Comparison of ENCODE assay signal across 5 cellular contexts in the genomic region with DNA sequence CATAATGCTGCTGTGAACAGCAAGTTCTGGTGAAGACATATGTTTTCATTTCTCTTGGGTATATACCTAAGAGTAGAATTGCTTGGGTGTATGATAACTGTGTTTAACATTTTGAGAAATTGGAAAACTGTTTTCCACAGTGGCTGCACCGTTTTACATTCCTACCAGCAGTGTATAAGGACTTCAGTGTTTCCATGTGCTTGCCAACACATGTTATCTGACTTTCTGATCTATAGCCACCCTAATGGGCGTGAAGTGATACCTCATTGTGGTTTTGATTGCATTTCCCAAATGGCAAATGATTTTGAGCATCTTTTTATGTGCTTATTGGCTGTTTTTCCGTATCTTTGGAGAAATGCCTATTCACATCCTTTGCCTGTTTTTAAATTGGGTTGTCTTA. TPM values are rescaled to one million over a fixed set of nuclear protein-coding genes. Genes with fewer than 3 reads are reported as not detected.
A peak's percentile ranks its signal among the peaks of the same experiment; 100 is the strongest.
DNase-seq lines count a peak whose midpoint lies in the region; ATAC-seq, FAIRE-seq and TF ChIP-seq lines count a peak whose summit lies in the region.
"Not testable (repeated sequence)": the region's sequence is repeated elsewhere in the genome, so short reads cannot be mapped to it uniquely, and the experiment has no call there.

No MANE protein-coding gene starts in this region.

- not testable (repeated sequence) for H3K4me2 ChIP-seq in astrocyte (ENCODE audit: low read length)

- not testable (repeated sequence) for H3K4me3 ChIP-seq in RWPE2 (ENCODE audit: severe bottlenecking); astrocyte (ENCODE audit: insufficient read depth, low read depth, low read length); endodermal cell (ENCODE audit: low read length)

- not testable (repeated sequence) for H3K4me1 Mint-ChIP-seq in astrocyte (ENCODE audit: low read depth, unreplicated experiment); endodermal cell

- not testable (repeated sequence) for H3K9me3 Mint-ChIP-seq in astrocyte (ENCODE audit: unreplicated experiment); endodermal cell

- not testable (repeated sequence) for H3K27me3 ChIP-seq in RWPE2 (ENCODE audit: insufficient read depth, poor library complexity, severe bottlenecking); astrocyte (ENCODE audit: insufficient read depth, low read length); endodermal cell (ENCODE audit: control insufficient read depth, insufficient read depth, low read length, poor library complexity, severe bottlenecking); foreskin keratinocyte

- H3K27me3 Mint-ChIP-seq in astrocyte (ENCODE audit: low read depth, unreplicated experiment); endodermal cell (ENCODE audit: insufficient read depth): not testable (repeated sequence)

- ATAC-seq in RWPE2 (ENCODE audit: low read depth) (peak; percentile 28; the same call in 1 of the 3 replicates), foreskin keratinocyte (peak; percentile 54)

- WGBS in endodermal cell (ENCODE audit: insufficient coverage in 1 of 2, insufficient read length in 1 of 2), 2 experiments, result 10 to 29% methylated on average over 1 of the region's 3 CpGs

- TF ChIP-seq CTCF in RWPE2 (IDR thresholded peaks at IDR 0.05; ENCODE audit: poor library complexity, severe bottlenecking); astrocyte (IDR thresholded peaks at IDR 0.05; ENCODE audit: insufficient read depth, low read depth, low read length): not testable (repeated sequence)
- peak; percentile 11 for TF ChIP-seq CTCF in endodermal cell (conservative IDR thresholded peaks at IDR 0.05)
- TF ChIP-seq CTCF in foreskin keratinocyte (conservative IDR thresholded peaks at IDR 0.05), result peak; percentile 40

- not testable (repeated sequence) for H3K27ac ChIP-seq in RWPE2 (ENCODE audit: poor library complexity, severe bottlenecking); astrocyte (ENCODE audit: low read depth, low read length); endodermal cell (ENCODE audit: low read depth, low read length); foreskin keratinocyte

- not testable (repeated sequence) for H4K20me1 ChIP-seq in astrocyte (ENCODE audit: insufficient read depth, low read length)

- not testable (repeated sequence) for H3K36me3 Mint-ChIP-seq in astrocyte (ENCODE audit: low read depth, unreplicated experiment); endodermal cell (ENCODE audit: low read depth)

- not testable (repeated sequence) for H3K9me3 ChIP-seq in RWPE2 (ENCODE audit: severe bottlenecking); astrocyte (ENCODE audit: insufficient read depth, low read depth, low read length); endodermal cell (ENCODE audit: control insufficient read depth, low read length)

- not testable (repeated sequence) for H3K4me3 Mint-ChIP-seq in astrocyte (ENCODE audit: unreplicated experiment); endodermal cell

- not testable (repeated sequence) for H2AFZ ChIP-seq in astrocyte (ENCODE audit: low read depth, low read length)

- H3K79me2 ChIP-seq in astrocyte (ENCODE audit: insufficient read depth, low read length), result not testable (repeated sequence)

- H3K9ac ChIP-seq in astrocyte (ENCODE audit: low read length); endodermal cell (ENCODE audit: extremely low read depth, low read length, poor library complexity, severe bottlenecking): not testable (repeated sequence)

- peak; percentile 1 for DNase-seq in EL
- not testable (repeated sequence) for DNase-seq in RWPE2 (ENCODE audit: low spot score); endodermal cell
- DNase-seq in astrocyte (ENCODE audit: low read depth), result peak; percentile 18
- DNase-seq in foreskin keratinocyte, result peak; percentile 46 to 77

- not testable (repeated sequence) for H3K27ac Mint-ChIP-seq in astrocyte (ENCODE audit: unreplicated experiment); endodermal cell

- H3K36me3 ChIP-seq in RWPE2 (ENCODE audit: low read depth); astrocyte (ENCODE audit: insufficient read depth, low read length); endodermal cell (ENCODE audit: control insufficient read depth, insufficient read depth, low read length): not testable (repeated sequence)

- not testable (repeated sequence) for FAIRE-seq in astrocyte (lab: Jason Lieb, UNC)

- not testable (repeated sequence) for H3K4me1 ChIP-seq in RWPE2 (ENCODE audit: insufficient read depth, poor library complexity, severe bottlenecking); astrocyte (ENCODE audit: insufficient read depth, low read length); endodermal cell (ENCODE audit: control insufficient read depth, insufficient read depth, low read length); foreskin keratinocyte

RNA-seq across cellular contexts. Expression of a gene that starts 18.5 kb away (rescaled TPM):
- total RNA-seq in astrocyte (0.12 and 0.30 TPM in 2 replicates), endodermal cell (1 to 10 TPM; 4.1 to 6.5 TPM), foreskin keratinocyte (0.63 and 1.2 TPM in 2 replicates)
- 5.9 TPM for polyA plus RNA-seq in endodermal cell (2013, experiment 1 of 2)
- 6.5 TPM for polyA plus RNA-seq in endodermal cell (2013, experiment 2 of 2)
- 0.27 and 0.39 TPM in 2 replicates for polyA plus RNA-seq in foreskin keratinocyte
